ENCODE assay signal across 17 cellular contexts in the genomic region with DNA sequence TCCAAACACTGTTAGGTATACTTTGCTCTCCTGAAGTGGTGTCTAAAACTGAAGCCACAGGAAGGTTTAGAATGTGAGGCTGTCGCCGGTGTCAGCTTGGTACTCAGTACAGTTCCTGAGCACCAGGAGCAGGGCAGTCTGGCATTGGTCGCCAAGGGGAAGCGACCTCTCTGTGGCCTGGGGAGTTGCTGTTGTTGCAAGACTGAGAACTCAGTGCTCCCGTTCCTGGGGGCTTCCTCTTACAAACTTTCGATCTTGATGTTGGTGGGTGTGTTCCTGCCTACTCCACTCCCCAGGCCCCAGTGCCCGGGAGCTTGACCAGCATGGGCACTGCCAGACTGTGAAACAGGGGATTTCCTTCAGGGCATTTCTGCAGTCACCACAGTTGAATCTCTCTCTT. TPM values are rescaled to one million over a fixed set of nuclear protein-coding genes. Genes with fewer than 3 reads are reported as not detected.
DNase-seq lines count a peak whose midpoint lies in the region; ATAC-seq, FAIRE-seq and TF ChIP-seq lines count a peak whose summit lies in the region.
"Had no signal": no experiment of that assay in that cellular context is flagged by ENCODE, and none has a peak within 500 bp of the region (broad histone marks: within the 10 kb centered on the region; RNA-seq: fewer than 3 reads in every experiment).

No MANE protein-coding gene starts in this region.

- DNase-seq in NB4 (ENCODE audit: low read depth): peak; percentile 54
- DNase-seq in K562 (ENCODE audit: extremely low read depth in 1 of 4, low spot score in 3 of 4): no peak
- peak; percentile 74 for DNase-seq in lower lobe of right lung
- peak; percentile 34 for DNase-seq in transverse colon
- DNase-seq in cerebellar nuclear complex (lab: John Stamatoyannopoulos, UW): no peak
- no peak for DNase-seq in SW480 (ENCODE audit: low spot score)
- no peak for DNase-seq in DMS153 treated with DMSO at 0.1 percent for 48 hours (lab: John Stamatoyannopoulos, UW; ENCODE audit: unreplicated experiment)
- DNase-seq: activated CD4-positive, alpha-beta T cell treated with anti-CD3 and anti-CD28 coated beads for 36 hours; activated gamma-delta T cell; endodermal cell; HCEC 1CT; kidney glomerular epithelial cell; NCI-H187 treated with DMSO at 0.1 percent for 48 hours; stimulated activated CD4-positive, alpha-beta T cell treated with anti-CD3 and anti-CD28 coated beads, Interleukin-4, amount 100 ng/mL, for 1 hour; testis had no signal

- H3K9me1 ChIP-seq in K562 (ENCODE audit: control insufficient read depth, insufficient read depth, low read length): no peaks in the 10 kb centered on the region

- FAIRE-seq in K562 (lab: Jason Lieb, UNC): no peak
- FAIRE-seq: GM18507 had no signal

- TF ChIP-seq CTCF in NB4 (IDR thresholded peaks at IDR 0.05; ENCODE audit: low read depth, low read length) (no peak), K562 (IDR thresholded peaks at IDR 0.05 in 2 of 3, conservative IDR thresholded peaks at IDR 0.05 in 1 of 3; ENCODE audit: insufficient read depth in 2 of 3, low read depth in 1 of 3, low read length in 3 of 3) (no peak), lower lobe of right lung (IDR thresholded peaks at IDR 0.05) (no peak), transverse colon (IDR thresholded peaks at IDR 0.05) (no peak)

- no peak for ATAC-seq in K562
- peak; percentile 51 to 63 for ATAC-seq in lower lobe of right lung
- ATAC-seq: activated CD4-positive, alpha-beta T cell treated with anti-CD3 and anti-CD28 coated beads for 36 hours had no signal

- 65% methylated on average over 7 of the region's 7 CpGs for WGBS in K562 (ENCODE audit: insufficient coverage, low coverage, missing lambda C conversion rate)
- 77 to 80% methylated on average over 3 to 7 of the region's 7 CpGs for WGBS in transverse colon (ENCODE audit: low coverage in 1 of 2), 2 donors

- H2AFZ ChIP-seq in K562 (ENCODE audit: low read depth, low read length): 0 out of 2 replicates have a peak overlapping the region, but pooled peaks have one; percentile 40

- H3K9me3 ChIP-seq in K562 (replicated peaks; ENCODE audit: control insufficient read depth, insufficient read depth, low read depth, low read length): no peaks in the 10 kb centered on the region
- H3K9me3 ChIP-seq in lower lobe of right lung: no peaks in the 10 kb centered on the region
- H3K9me3 ChIP-seq in transverse colon: no peaks in the 10 kb centered on the region
- H3K9me3 ChIP-seq: SJSA1, testis had no signal

- POLR2A ChIA-PET in K562 (lab: Yijun Ruan, JAX): interaction anchor here (1.4 to 1.6 kb wide), 2 partner anchors 10 to 16 kb away, joined by 3 to 4 read pairs; no protein-coding TSS in a partner anchor

- H3K27ac ChIP-seq in K562 (ENCODE audit: extremely low read depth, low read depth, low read length) (no peak overlapping the region), lower lobe of right lung (no peak overlapping the region), transverse colon (no peak overlapping the region)
- H3K27ac ChIP-seq: SJSA1, testis had no signal

- H3K36me3 ChIP-seq in K562 (ENCODE audit: control insufficient read depth, insufficient read depth, low read length): no peaks in the 10 kb centered on the region
- H3K36me3 ChIP-seq in lower lobe of right lung: no peaks in the 10 kb centered on the region
- no peaks in the 10 kb centered on the region for H3K36me3 ChIP-seq in transverse colon
- H3K36me3 ChIP-seq: SJSA1 had no signal

- H3K4me1 ChIP-seq in K562 (replicated peaks in 1 of 2; ENCODE audit: control insufficient read depth in 2 of 2, insufficient read depth in 2 of 2, low read length in 2 of 2) (peaks cover 5 to 23% of the 10 kb centered on the region in 2 experiments; a peak in 4 of 5 replicates), lower lobe of right lung (peaks cover 18% of the 10 kb centered on the region), transverse colon (peaks cover 1 to 34% (median 26%) of the 10 kb centered on the region in 4 donors)
- H3K4me1 ChIP-seq: SJSA1, testis had no signal

- no peaks in the 10 kb centered on the region for H4K20me1 ChIP-seq in K562 (replicated peaks; ENCODE audit: control insufficient read depth, insufficient read depth, low read length)

- H3K9ac ChIP-seq in K562 (ENCODE audit: insufficient read depth in 1 of 2, low read depth in 2 of 2, low read length in 2 of 2): no peak overlapping the region

- CTCF ChIA-PET in K562 (lab: Yijun Ruan, JAX; ENCODE audit: low intra/inter-chr PET ratio): no interaction called here

- H3K4me2 ChIP-seq in K562 (ENCODE audit: insufficient read depth, low read length): no peak overlapping the region

- H3K27me3 ChIP-seq in K562 (ENCODE audit: control insufficient read depth in 2 of 2, insufficient read depth in 2 of 2, low read length in 2 of 2) (no peaks in the 10 kb centered on the region), lower lobe of right lung (ENCODE audit: low read depth) (no peaks in the 10 kb centered on the region), transverse colon (no peaks in the 10 kb centered on the region)
- H3K27me3 ChIP-seq: testis had no signal

- no peak for TF ChIP-seq RAD21 in K562 (CRISPR knock-in tag; conservative IDR thresholded peaks at IDR 0.05 in 1 of 2, IDR thresholded peaks at IDR 0.05 in 1 of 2)

- H3K4me3 ChIP-seq in NB4 (ENCODE audit: low read depth, low read length) (no peak overlapping the region), K562 (no peak overlapping the region), lower lobe of right lung (no peak overlapping the region), transverse colon (no peak overlapping the region)
- H3K4me3 ChIP-seq: SJSA1, testis had no signal

- intact Hi-C loops in K562 (cut with micrococcal nuclease): no loop called here
- intact Hi-C loops in lower lobe of right lung (cut with DNase I): no loop called here
- intact Hi-C loops in transverse colon (cut with DNase I; ENCODE audit: low total_unique reads): no loop called here

- H3K79me2 ChIP-seq in K562 (ENCODE audit: control insufficient read depth, insufficient read depth, low read length): no peaks in the 10 kb centered on the region

- TF ChIP-seq EP300 in K562 (IDR thresholded peaks at IDR 0.05; ENCODE audit: low read length) (no peak), transverse colon (IDR thresholded peaks at IDR 0.05; ENCODE audit: low read depth) (no peak)

- TF ChIP-seq POLR2A in NB4 (IDR thresholded peaks at IDR 0.05; ENCODE audit: extremely low read depth, insufficient read length) (no peak), K562 (conservative IDR thresholded peaks at IDR 0.05) (no peak), transverse colon (IDR thresholded peaks at IDR 0.05) (no peak)

- in situ Hi-C loops in K562 (cut with MboI): no loop called here
- in situ Hi-C loops in transverse colon (cut with MboI; ENCODE audit: low pct_ligation_motif_present in 1 of 4, low pct_unique_long_range_greater_than_20kb in 1 of 4, low sequenced_read_pairs in 3 of 4): no loop called here

- no TSS peak for BruUV-seq in K562 (replicated peaks; lab: Mats Ljungman, UMichigan)

TF ChIP-seq in K562, 482 proteins besides CTCF, POLR2A, EP300 and RAD21:
- TF ChIP-seq SMAD4 (CRISPR knock-in tag; conservative IDR thresholded peaks at IDR 0.05) (no peak), PTRF (tag; IDR thresholded peaks at IDR 0.05) (no peak), ZNF217 (CRISPR knock-in tag; IDR thresholded peaks at IDR 0.05) (no peak), GTF2E2 (tag; IDR thresholded peaks at IDR 0.05) (no peak), HMG20B (CRISPR knock-in tag; IDR thresholded peaks at IDR 0.05) (no peak), IFI16 (CRISPR knock-in tag; IDR thresholded peaks at IDR 0.05) (no peak)
- TF ChIP-seq, protein P1, sequence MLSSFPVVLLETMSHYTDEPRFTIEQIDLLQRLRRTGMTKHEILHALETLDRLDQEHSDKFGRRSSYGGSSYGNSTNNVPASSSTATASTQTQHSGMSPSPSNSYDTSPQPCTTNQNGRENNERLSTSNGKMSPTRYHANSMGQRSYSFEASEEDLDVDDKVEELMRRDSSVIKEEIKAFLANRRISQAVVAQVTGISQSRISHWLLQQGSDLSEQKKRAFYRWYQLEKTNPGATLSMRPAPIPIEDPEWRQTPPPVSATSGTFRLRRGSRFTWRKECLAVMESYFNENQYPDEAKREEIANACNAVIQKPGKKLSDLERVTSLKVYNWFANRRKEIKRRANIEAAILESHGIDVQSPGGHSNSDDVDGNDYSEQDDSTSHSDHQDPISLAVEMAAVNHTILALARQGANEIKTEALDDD (IDR thresholded peaks at IDR 0.05): no peak

RNA-seq across cellular contexts. Expression of gene PPARGC1B, which starts 52.4 kb away (rescaled TPM):
- total RNA-seq in K562 (2011; cell fraction: chromatin; rRNA removed; ENCODE audit: low replicate concordance): 34.1 and 39.8 TPM in 2 replicates
- total RNA-seq in K562 (2011; cell fraction: nucleolus; rRNA removed): 20.5 and 21.1 TPM in 2 replicates
- total RNA-seq in K562 (2011; cell fraction: nucleoplasm; rRNA removed): 24.4 and 30.4 TPM in 2 replicates
- 8.6 and 10.9 TPM in 2 replicates for total RNA-seq in K562 (2014; rRNA removed)
- total RNA-seq in K562 (2014; rRNA removed; fragmentation: Illumina TruSeq; extraction: Trizol): 7.1 TPM in 2 replicates
- 7.3 and 8.1 TPM in 2 replicates for total RNA-seq in K562 (2015; rRNA removed; fragmentation: Illumina TruSeq; extraction: Trizol)
- total RNA-seq in K562 (2021): 23.3 and 29.0 TPM in 2 replicates
- polyA plus RNA-seq in K562 (2011; rRNA removed): 2.8 and 3.0 TPM in 2 replicates
- polyA plus RNA-seq in K562 (2011; cell fraction: cytosol; rRNA removed): 2.2 and 2.6 TPM in 2 replicates
- 13.0 and 17.4 TPM in 2 replicates for polyA plus RNA-seq in K562 (2011; cell fraction: nucleus; rRNA removed)
- 6.4 and 8.1 TPM in 2 replicates for polyA plus RNA-seq in K562 (2012)
- 11.6 and 11.7 TPM in 2 replicates for polyA plus RNA-seq in K562 (2014; fragmentation: Illumina TruSeq; extraction: Trizol)
- polyA plus RNA-seq in K562 (2014; fragmentation: Nextera tagmentation; extraction: Ambion mirVana): 1 to 10 TPM; 2.5 to 6.3 TPM
- 8.7 and 8.8 TPM in 2 replicates for polyA plus RNA-seq in K562 (2014; rRNA removed)
- 7.3 and 7.7 TPM in 2 replicates for polyA minus RNA-seq in K562 (2011; rRNA and poly(A)+ RNA removed)
- polyA minus RNA-seq in K562 (2011; cell fraction: cytosol; rRNA and poly(A)+ RNA removed): 8.8 and 11.6 TPM in 2 replicates
- 9.4 and 10.8 TPM in 2 replicates for polyA minus RNA-seq in K562 (2011; cell fraction: nucleus; rRNA and poly(A)+ RNA removed)
- total RNA-seq in lower lobe of right lung: 12.5 TPM
- 100 to 1,000 TPM in 1 of 4 donors, 10 to 100 TPM in 3; 39.2 to 129 (median 58.3) TPM for total RNA-seq in transverse colon

Comparison
In these comparisons a context has a peak if more than half of its experiments do, and no peak if none do; other contexts are left out.
1. DNase-seq: peak in NB4 (single experiment), lower lobe of right lung (single experiment) and transverse colon (single experiment); none in K562 (0 of 4), cerebellar nuclear complex (0 of 2), SW480 (single experiment) and DMS153 treated with DMSO at 0.1 percent for 48 hours (single experiment).